ENCODE assay signal across 8 cellular contexts in genomic region chr19:57241181-57241580, GRCh38. TPM values are rescaled to one million over a fixed set of nuclear protein-coding genes. Genes with fewer than 3 reads are reported as not detected.
DNase-seq lines count a peak whose midpoint lies in the region; ATAC-seq, FAIRE-seq and TF ChIP-seq lines count a peak whose summit lies in the region.

No MANE protein-coding gene starts in this region.

- H3K4me1 ChIP-seq in A549 (0 out of 3 replicates have a peak, but pooled peaks cover 8% of the 10 kb centered on the region), adrenal gland (replicated peaks in 1 of 2) (peaks cover 12 to 31% of the 10 kb centered on the region in 2 donors), stomach smooth muscle (ENCODE audit: control insufficient read depth, insufficient read depth, low read length) (peaks cover 16% of the 10 kb centered on the region)

- peak overlapping the region; percentile 89 to 97 (median 95) for H3K4me3 Mint-ChIP-seq in immature natural killer cell

- peak in 1 of 2 experiments; percentile 9 for DNase-seq in A549 (ENCODE audit: low read depth in 1 of 2, low spot score in 1 of 2)
- peak; percentile 11 for DNase-seq in HK-2 (ENCODE audit: unreplicated experiment)
- DNase-seq in adrenal gland = peak in 2 of 7 donors; percentile 18 to 34
- no peak for DNase-seq in immature natural killer cell
- no peak for DNase-seq in SW 1271 (lab: John Stamatoyannopoulos, UW)
- DNase-seq in stimulated activated CD4-positive, alpha-beta T cell treated with anti-CD3 and anti-CD28 coated beads, Interleukin-4, amount 100 ng/mL, for 4 hours = no peak

- H3K27ac ChIP-seq in A549 (peak overlapping the region; percentile 86 to 97), adrenal gland (peak overlapping the region; percentile 55 to 90 (median 87)), stomach smooth muscle (ENCODE audit: low read length) (peak overlapping the region; percentile 90)

- ATAC-seq in A549 = peak in 1 of 2 experiments; percentile 9; a peak in 3 of 6 replicates
- ATAC-seq in GM21526 (IDR thresholded peaks at IDR 0.05; ENCODE audit: low FRiP score, unreplicated experiment) = no peak

- no peak for TF ChIP-seq POLR2A in A549 (IDR thresholded peaks at IDR 0.05; ENCODE audit: low read length)
- TF ChIP-seq POLR2A in adrenal gland (IDR thresholded peaks at IDR 0.05) = no peak

- H3K9me3 ChIP-seq in A549 (peaks cover 46% of the 10 kb centered on the region), adrenal gland (replicated peaks in 1 of 3) (no peaks in the 10 kb centered on the region), stomach smooth muscle (ENCODE audit: control insufficient read depth in 2 of 2, low read length in 2 of 2) (no peaks in the 10 kb centered on the region)

- WGBS in A549 (ENCODE audit: missing lambda C conversion rate) = 46% methylated on average over 7 of the region's 7 CpGs
- WGBS in adrenal gland, 4 donors = 2 to 18% (median 12%) methylated on average over 7 of the region's 7 CpGs

- intact Hi-C loops in adrenal gland (cut with DNase I) = loop anchor here in 1 of 2 donors (5.0 kb wide), 1 partner anchor 36 kb away; no protein-coding TSS in a partner anchor

- TF ChIP-seq RAD21 in A549 (conservative IDR thresholded peaks at IDR 0.05 in 1 of 2, IDR thresholded peaks at IDR 0.05 in 1 of 2) = no peak

- no peak for TF ChIP-seq EP300 in A549 (IDR thresholded peaks at IDR 0.05)

- H3K27me3 Mint-ChIP-seq in immature natural killer cell (ENCODE audit: low read depth in 3 of 3) = peaks cover 2 to 6% (median 4%) of the 10 kb centered on the region in 3 donors

- POLR2A ChIA-PET in A549 (lab: Yijun Ruan, JAX) = no interaction called here

- no peaks in the 10 kb centered on the region for H3K9me3 Mint-ChIP-seq in immature natural killer cell

- H3K27ac Mint-ChIP-seq in immature natural killer cell = peak overlapping the region; percentile 87 to 97 (median 96)

- peaks cover 0 to 19% of the 10 kb centered on the region in 2 donors for H3K36me3 ChIP-seq in adrenal gland (replicated peaks in 1 of 2)
- H3K36me3 ChIP-seq in stomach smooth muscle (ENCODE audit: control insufficient read depth in 2 of 2, insufficient read depth in 2 of 2, low read length in 2 of 2) = peaks cover 21 to 23% of the 10 kb centered on the region in 2 donors

- FAIRE-seq in A549 (lab: Jason Lieb, UNC) = no peak

- H3K36me3 Mint-ChIP-seq in immature natural killer cell = peaks cover 10 to 15% (median 13%) of the 10 kb centered on the region in 3 donors

- TF ChIP-seq CTCF in A549 (IDR thresholded peaks at IDR 0.05) = no peak
- TF ChIP-seq CTCF in adrenal gland (IDR thresholded peaks at IDR 0.05) = no peak

- CTCF ChIA-PET in A549 (lab: Yijun Ruan, JAX) = interaction anchor here (0.7 kb wide), 1 partner anchor 49 kb away, joined by 3 read pairs; no protein-coding TSS in a partner anchor

- peak overlapping the region; percentile 97 to 98 for H3K9ac ChIP-seq in stomach smooth muscle (ENCODE audit: low read length in 2 of 2)

- H3K4me3 ChIP-seq in A549 (peak overlapping the region; percentile 86), adrenal gland (peak overlapping the region; percentile 74 to 99 (median 74)), stomach smooth muscle (ENCODE audit: low read length in 2 of 2) (peak overlapping the region; percentile 97 to 100)

- H3K4me1 Mint-ChIP-seq in immature natural killer cell = peaks cover 35 to 47% of the 10 kb centered on the region in 2 donors

- H3K27me3 ChIP-seq in adrenal gland = no peaks in the 10 kb centered on the region
- H3K27me3 ChIP-seq in stomach smooth muscle (ENCODE audit: control insufficient read depth in 1 of 2, insufficient read depth in 2 of 2, low read length in 2 of 2) = no peaks in the 10 kb centered on the region

- H3K4me2 ChIP-seq in A549 = peak overlapping the region; percentile 79

TF ChIP-seq in A549, 52 proteins besides CTCF, POLR2A, EP300 and RAD21:
- TF ChIP-seq CHD2 (IDR thresholded peaks at IDR 0.05; ENCODE audit: low read length, partially characterized antibody) (no peak), PBX3 (IDR thresholded peaks at IDR 0.05) (no peak), ZNF302 (CRISPR knock-in tag; IDR thresholded peaks at IDR 0.05) (no peak), MYC (IDR thresholded peaks at IDR 0.05; ENCODE audit: borderline replicate concordance, low read length) (no peak), JUN (IDR thresholded peaks at IDR 0.05) (no peak), FOXS1 (CRISPR knock-in tag; IDR thresholded peaks at IDR 0.05) (no peak), EHF (CRISPR knock-in tag; IDR thresholded peaks at IDR 0.05) (no peak), HDAC2 (IDR thresholded peaks at IDR 0.05) (no peak), ZC3H11A (IDR thresholded peaks at IDR 0.05) (no peak), EHMT2 (IDR thresholded peaks at IDR 0.05; ENCODE audit: low read depth) (no peak)
TF ChIP-seq in A549: peak in this region for 0.

RNA-seq across cellular contexts. Expression of gene ZNF805, which starts 0.7 kb away (rescaled TPM):
- polyA plus RNA-seq in A549 (2011; rRNA removed) (5.6 and 6.6 TPM in 2 replicates), A549 (2017; fragmentation: RNase III; extraction: RNeasy Plus Mini Kit Qiagen cat#74134 plus additional on column Dnase treatment) (1.1 to 1.5 TPM (median 1.5 TPM) in 3 replicates), adrenal gland (1 to 10 TPM in 2 of 3 donors, under 1 TPM in 1; 0.84 to 3.4 (median 1.5) TPM), immature natural killer cell (1 to 10 TPM; 1.9 to 3.0 (median 2.9) TPM)
- 0.96 and 1.3 TPM in 2 replicates for polyA plus RNA-seq in A549 (2012; cell fraction: cytosol; rRNA removed)
- polyA plus RNA-seq in A549 (2012; cell fraction: nucleus; rRNA removed) = 0.68 and 0.78 TPM in 2 replicates
- polyA minus RNA-seq in A549 (2011; rRNA and poly(A)+ RNA removed) = 41.2 and 50.8 TPM in 2 replicates
- total RNA-seq in adrenal gland = 10 to 100 TPM; 11.7 to 29.7 (median 18.9) TPM

RNA-seq across cellular contexts. Expression of gene AURKC, which starts 10.4 kb away (rescaled TPM):
- polyA plus RNA-seq in A549 (2011; rRNA removed) = 0.83 and 0.96 TPM in 2 replicates
- 0.45 and 0.51 TPM in 2 replicates for polyA plus RNA-seq in A549 (2012; cell fraction: cytosol; rRNA removed)
- polyA plus RNA-seq in A549 (2012; cell fraction: nucleus; rRNA removed) = 0.91 and 1.2 TPM in 2 replicates
- 0.27 to 0.43 TPM (median 0.34 TPM) in 3 replicates for polyA plus RNA-seq in A549 (2017; fragmentation: RNase III; extraction: RNeasy Plus Mini Kit Qiagen cat#74134 plus additional on column Dnase treatment)
- 0.63 TPM in 1 of 2 replicates, not detected in the other for polyA minus RNA-seq in A549 (2011; rRNA and poly(A)+ RNA removed)
- 1 to 10 TPM in 3 of 8 donors, under 1 TPM in 3, not detected in 2; 0.50 to 2.4 (median 1.1) TPM for total RNA-seq in adrenal gland
- polyA plus RNA-seq in adrenal gland = 1 to 10 TPM; 1.9 to 5.0 (median 2.1) TPM
- 1 to 10 TPM in 2 of 3 donors, not detected in 1; 1.8 to 2.5 TPM for polyA plus RNA-seq in immature natural killer cell

RNA-seq across cellular contexts. Expression of gene ZNF460, which starts 39.1 kb away (rescaled TPM):
- polyA plus RNA-seq in A549 (2011; rRNA removed) = 16.1 and 23.4 TPM in 2 replicates
- polyA plus RNA-seq in A549 (2012; cell fraction: cytosol; rRNA removed) = 2.0 and 2.4 TPM in 2 replicates
- 2.0 and 2.7 TPM in 2 replicates for polyA plus RNA-seq in A549 (2012; cell fraction: nucleus; rRNA removed)
- polyA plus RNA-seq in A549 (2017; fragmentation: RNase III; extraction: RNeasy Plus Mini Kit Qiagen cat#74134 plus additional on column Dnase treatment) = 0.50 to 0.63 TPM (median 0.58 TPM) in 3 replicates
- polyA minus RNA-seq in A549 (2011; rRNA and poly(A)+ RNA removed) = 274 and 308 TPM in 2 replicates
- total RNA-seq in adrenal gland = 100 to 1,000 TPM in 1 of 8 donors, 10 to 100 TPM in 7; 36.6 to 107 (median 60.8) TPM
- 1 to 10 TPM in 2 of 3 donors, under 1 TPM in 1; 0.54 to 9.3 (median 1.8) TPM for polyA plus RNA-seq in adrenal gland
- 1 to 10 TPM; 1.1 to 7.0 (median 4.3) TPM for polyA plus RNA-seq in immature natural killer cell

RNA-seq across cellular contexts. Expression of gene ZNF264, which starts 49.9 kb away (rescaled TPM):
- 9.1 and 10.0 TPM in 2 replicates for polyA plus RNA-seq in A549 (2011; rRNA removed)
- 7.8 and 8.1 TPM in 2 replicates for polyA plus RNA-seq in A549 (2012; cell fraction: cytosol; rRNA removed)
- polyA plus RNA-seq in A549 (2012; cell fraction: nucleus; rRNA removed) = 9.8 and 9.9 TPM in 2 replicates
- polyA plus RNA-seq in A549 (2017; fragmentation: RNase III; extraction: RNeasy Plus Mini Kit Qiagen cat#74134 plus additional on column Dnase treatment) = 3.4 to 3.9 TPM (median 3.6 TPM) in 3 replicates
- 49.4 and 49.8 TPM in 2 replicates for polyA minus RNA-seq in A549 (2011; rRNA and poly(A)+ RNA removed)
- total RNA-seq in adrenal gland = 10 to 100 TPM; 11.8 to 78.1 (median 37.6) TPM
- polyA plus RNA-seq in adrenal gland = 1 to 10 TPM; 6.4 to 9.8 (median 7.9) TPM
- polyA plus RNA-seq in immature natural killer cell = 10 to 100 TPM; 13.3 to 17.3 (median 14.8) TPM
